ENCODE assay signal across 8 cellular contexts in genomic region chr12:124917841-124918621, GRCh38. TPM values are rescaled to one million over a fixed set of nuclear protein-coding genes. Genes with fewer than 3 reads are reported as not detected.
DNase-seq lines count a peak whose midpoint lies in the region; ATAC-seq and TF ChIP-seq lines count a peak whose summit lies in the region.

No MANE protein-coding gene starts in this region.

- H3K27me3 ChIP-seq in H7 (ENCODE audit: control insufficient read depth, insufficient read depth, low read length): no peaks in the 10 kb centered on the region
- no peaks in the 10 kb centered on the region for H3K27me3 ChIP-seq in foreskin keratinocyte

- H3K27ac ChIP-seq in foreskin keratinocyte: peak overlapping the region; percentile 100

- H3K4me1 ChIP-seq in foreskin keratinocyte: peaks cover 49% of the 10 kb centered on the region

- no peak for TF ChIP-seq CTCF in WI38 (IDR thresholded peaks at IDR 0.05; ENCODE audit: low read depth, low read length)
- TF ChIP-seq CTCF in foreskin keratinocyte (conservative IDR thresholded peaks at IDR 0.05): no peak

- no peak for DNase-seq in H7
- DNase-seq in foreskin keratinocyte: peak; percentile 85 to 95
- DNase-seq in skeletal muscle cell (ENCODE audit: low read depth): no peak
- no peak for DNase-seq in pons (ENCODE audit: low spot score)
- DNase-seq in G401 (ENCODE audit: low spot score): no peak
- no peak for DNase-seq in NOMO-1 treated with DMSO at 0.1 percent for 48 hours (lab: John Stamatoyannopoulos, UW; ENCODE audit: unreplicated experiment)

- ATAC-seq in foreskin keratinocyte (peak; percentile 32), GM18909 (IDR thresholded peaks at IDR 0.05; ENCODE audit: poor library complexity, unreplicated experiment) (no peak)

- in situ Hi-C loops in G401 (cut with HindIII; ENCODE audit: low sequenced_read_pairs): no loop called here

- H3K36me3 ChIP-seq in H7 (replicated peaks; ENCODE audit: control insufficient read depth, insufficient read depth, low read length): peaks cover 4% of the 10 kb centered on the region

- H3K4me3 ChIP-seq in H7 (ENCODE audit: insufficient read depth, low read depth, low read length) (peak overlapping the region; percentile 29), WI38 (ENCODE audit: low read depth, low read length) (peak overlapping the region; percentile 43), skeletal muscle cell (ENCODE audit: low read depth, low read length) (peak overlapping the region; percentile 38)

RNA-seq across cellular contexts. Expression of gene UBC, which starts 3.6 kb away (rescaled TPM):
- 1,051 and 1,131 TPM in 2 replicates for total RNA-seq in H7 (2014; rRNA removed; shearing (Covaris generic))
- total RNA-seq in foreskin keratinocyte: 1,251 and 1,486 TPM in 2 replicates
- 1,048 and 1,182 TPM in 2 replicates for polyA plus RNA-seq in foreskin keratinocyte
- total RNA-seq in G401 (2014; rRNA removed; shearing (Covaris generic)): 869 and 1,083 TPM in 2 replicates

RNA-seq across cellular contexts. Expression of gene SCARB1, which starts 54.4 kb away (rescaled TPM):
- total RNA-seq in H7 (2014; rRNA removed; shearing (Covaris generic)): 44.9 and 45.1 TPM in 2 replicates
- 48.4 and 52.1 TPM in 2 replicates for total RNA-seq in foreskin keratinocyte
- polyA plus RNA-seq in foreskin keratinocyte: 69.5 and 69.7 TPM in 2 replicates
- total RNA-seq in G401 (2014; rRNA removed; shearing (Covaris generic)): 106 and 107 TPM in 2 replicates

Comparison
In these comparisons a context has a peak if more than half of its experiments do, and no peak if none do; other contexts are left out.
1. DNase-seq: peak in foreskin keratinocyte (2 of 2); none in H7 (single experiment), skeletal muscle cell (single experiment), pons (single experiment), G401 (single experiment) and NOMO-1 treated with DMSO at 0.1 percent for 48 hours (single experiment).
2. Peak in every context shown above with its lines, with median percentiles within 50 percentile points of each other: H3K4me3 ChIP-seq.